Comparison of ENCODE assay signal across 1 cellular context in genomic region chrX:97672608-97673007, GRCh38.
TF ChIP-seq lines count a peak whose summit lies in the region.

No MANE protein-coding gene starts in this region.

TF ChIP-seq in WTC11, 78 proteins besides CTCF, POLR2A, EP300 and RAD21 (continued from another document):
- no peak for TF ChIP-seq ZMAT4 (CRISPR knock-in tag; IDR thresholded peaks at IDR 0.05)
- TF ChIP-seq PRRX2 (CRISPR knock-in tag; IDR thresholded peaks at IDR 0.05): no peak
- TF ChIP-seq JAZF1 (CRISPR knock-in tag; IDR thresholded peaks at IDR 0.05): no peak
- TF ChIP-seq ZNF671 (CRISPR knock-in tag; IDR thresholded peaks at IDR 0.05): no peak
- no peak for TF ChIP-seq MLX (CRISPR knock-in tag; IDR thresholded peaks at IDR 0.05)
